17 cellular contexts compared by ENCODE assay signal in the genomic region with DNA sequence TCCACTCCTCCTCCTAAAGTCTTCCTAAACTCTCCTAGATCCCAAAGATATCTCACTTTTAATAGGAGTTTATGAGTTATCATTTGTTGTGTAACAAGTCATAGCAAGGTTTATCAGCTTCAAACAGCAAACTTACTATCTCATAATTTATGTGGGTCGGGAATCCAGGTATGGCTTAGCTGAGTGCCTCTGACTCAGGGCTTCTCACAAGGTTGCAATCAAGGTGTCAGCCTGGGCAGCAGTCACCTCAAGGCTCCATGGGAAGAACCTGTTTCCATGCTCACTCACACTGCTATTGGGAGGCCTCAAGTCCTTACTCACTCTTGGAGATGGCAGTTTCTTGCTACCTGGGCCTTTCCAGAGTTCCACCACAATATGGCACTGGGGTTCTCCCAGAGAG.
DNase-seq lines count a peak whose midpoint lies in the region; ATAC-seq and TF ChIP-seq lines count a peak whose summit lies in the region.
"Had no signal": no experiment of that assay in that cellular context is flagged by ENCODE, and none has a peak within 500 bp of the region (broad histone marks: within the 10 kb centered on the region; RNA-seq: fewer than 3 reads in every experiment).

No MANE protein-coding gene starts in this region.

- intact Hi-C loops in mammary epithelial cell (cut with micrococcal nuclease), result no loop called here
- intact Hi-C loops in MCF 10A (cut with micrococcal nuclease), result no loop called here
- intact Hi-C loops in aorta (cut with DNase I), result no loop called here

- H3K27ac Mint-ChIP-seq in MCF 10A (ENCODE audit: low read depth, unreplicated experiment), result no peak overlapping the region
- H3K27ac Mint-ChIP-seq: B cell; CD4-positive, alpha-beta T cell; CD8-positive, alpha-beta T cell had no signal

- no peaks in the 10 kb centered on the region for H3K79me2 ChIP-seq in mammary epithelial cell (ENCODE audit: insufficient read depth, low read length)

- BruUV-seq in mammary epithelial cell (replicated peaks; lab: Mats Ljungman, UMichigan) (no TSS peak), MCF 10A (replicated peaks; lab: Mats Ljungman, UMichigan) (no TSS peak)

- H3K27me3 ChIP-seq in mammary epithelial cell (ENCODE audit: insufficient read depth, low read length) (no peaks in the 10 kb centered on the region), foreskin keratinocyte (no peaks in the 10 kb centered on the region), aorta (ENCODE audit: control insufficient read depth in 1 of 2, insufficient read depth in 2 of 2, low read length in 1 of 2) (no peaks in the 10 kb centered on the region)

- POLR2A ChIA-PET in MCF 10A (lab: Yijun Ruan, JAX), result no interaction called here

- no peak overlapping the region for H2AFZ ChIP-seq in mammary epithelial cell (ENCODE audit: low read depth, low read length)

- WGBS in mammary epithelial cell (ENCODE audit: low coverage, missing lambda C conversion rate), result 88% methylated on average over 1 of the region's 1 CpG
- 89 to 95% methylated on average over 1 of the region's 1 CpG for WGBS in aorta, 2 donors

- H3K27ac ChIP-seq in mammary epithelial cell (ENCODE audit: insufficient read depth, low read depth, low read length) (no peak overlapping the region), foreskin keratinocyte (no peak overlapping the region), aorta (ENCODE audit: low read depth in 1 of 2, low read length in 2 of 2) (no peak overlapping the region)
- H3K27ac ChIP-seq: 22Rv1; A549; BLaER1 treated with 17β-estradiol and CSF1 and Interleukin-3, amounts not matched to agents 10 nM and 100 nM; C4-2B had no signal

- no peaks in the 10 kb centered on the region for H3K27me3 Mint-ChIP-seq in MCF 10A (ENCODE audit: insufficient read depth, unreplicated experiment)
- H3K27me3 Mint-ChIP-seq: B cell; CD4-positive, alpha-beta T cell had no signal

- ATAC-seq in foreskin keratinocyte (peak; percentile 62), HG02798 (IDR thresholded peaks at IDR 0.05; ENCODE audit: poor library complexity, unreplicated experiment) (no peak), aorta (ENCODE audit: low FRiP score) (no peak)
- ATAC-seq: A549; CD8-positive, alpha-beta T cell had no signal

- no peaks in the 10 kb centered on the region for H3K4me1 ChIP-seq in mammary epithelial cell (ENCODE audit: insufficient read depth, low read length)
- no peaks in the 10 kb centered on the region for H3K4me1 ChIP-seq in foreskin keratinocyte
- H3K4me1 ChIP-seq in aorta (ENCODE audit: control insufficient read depth in 1 of 2, insufficient read depth in 2 of 2, low read length in 2 of 2), result no peaks in the 10 kb centered on the region
- H3K4me1 ChIP-seq: A549; BLaER1 treated with 17β-estradiol and CSF1 and Interleukin-3, amounts not matched to agents 10 nM and 100 nM; Caco-2 had no signal

- no peaks in the 10 kb centered on the region for H3K36me3 ChIP-seq in mammary epithelial cell (ENCODE audit: insufficient read depth, low read length)
- H3K36me3 ChIP-seq in aorta (ENCODE audit: control insufficient read depth in 1 of 2, insufficient read depth in 2 of 2, low read length in 1 of 2), result no peaks in the 10 kb centered on the region
- H3K36me3 ChIP-seq: BLaER1 treated with 17β-estradiol and CSF1 and Interleukin-3, amounts not matched to agents 10 nM and 100 nM had no signal

- H3K4me1 Mint-ChIP-seq in MCF 10A (ENCODE audit: insufficient read depth, unreplicated experiment), result peaks cover 8% of the 10 kb centered on the region
- H3K4me1 Mint-ChIP-seq: B cell had no signal

- H3K4me3 ChIP-seq in mammary epithelial cell (replicated peaks in 1 of 3; ENCODE audit: insufficient read depth in 1 of 3, low read depth in 2 of 3, low read length in 3 of 3), result no peak overlapping the region
- no peak overlapping the region for H3K4me3 ChIP-seq in aorta (ENCODE audit: low read length in 2 of 2)
- H3K4me3 ChIP-seq: A549; BLaER1 treated with 17β-estradiol and CSF1 and Interleukin-3, amounts not matched to agents 10 nM and 100 nM had no signal

- in situ Hi-C loops in mammary epithelial cell (cut with MboI; ENCODE audit: low sequenced_read_pairs in 2 of 2), result no loop called here

- no peaks in the 10 kb centered on the region for H4K20me1 ChIP-seq in mammary epithelial cell (ENCODE audit: insufficient read depth, low read length)
- H4K20me1 ChIP-seq: BLaER1 treated with 17β-estradiol and CSF1 and Interleukin-3, amounts not matched to agents 10 nM and 100 nM had no signal

- TF ChIP-seq CTCF in mammary epithelial cell (conservative IDR thresholded peaks at IDR 0.05 in 1 of 2, IDR thresholded peaks at IDR 0.05 in 1 of 2; ENCODE audit: extremely low read depth in 1 of 2, insufficient read depth in 1 of 2, low read depth in 1 of 2, low read length in 2 of 2) (no peak), MCF 10A (IDR thresholded peaks at IDR 0.05; ENCODE audit: unreplicated experiment) (no peak), foreskin keratinocyte (conservative IDR thresholded peaks at IDR 0.05) (no peak)

- H3K9me3 ChIP-seq in mammary epithelial cell (replicated peaks; ENCODE audit: insufficient read depth, low read length), result no peaks in the 10 kb centered on the region
- H3K9me3 ChIP-seq in aorta (ENCODE audit: control insufficient read depth, low read length), result no peaks in the 10 kb centered on the region
- H3K9me3 ChIP-seq: A549; BLaER1 treated with 17β-estradiol and CSF1 and Interleukin-3, amounts not matched to agents 10 nM and 100 nM; Caco-2 had no signal

- H3K36me3 Mint-ChIP-seq in MCF 10A (ENCODE audit: insufficient read depth, unreplicated experiment), result no peaks in the 10 kb centered on the region
- H3K36me3 Mint-ChIP-seq: CD8-positive, alpha-beta T cell had no signal

- dilution Hi-C loops in mammary epithelial cell (cut with HindIII; ENCODE audit: low sequenced_read_pairs), result no loop called here

- CTCF ChIA-PET in mammary epithelial cell (lab: Charles Lee; ENCODE audit: low non-redundant PET), result no interaction called here
- CTCF ChIA-PET in MCF 10A (lab: Yijun Ruan, JAX), result no interaction called here

- DNase-seq in mammary epithelial cell (peak; percentile 36), MCF 10A (ENCODE audit: unreplicated experiment) (no peak), foreskin keratinocyte (no peak), aorta (no peak)
- DNase-seq: AML-193; Caco-2; Calu3; CD4-positive, alpha-beta T cell; CD8-positive, alpha-beta T cell; DMS79 treated with DMSO at 0.1 percent for 48 hours; GF-D8 had no signal

- H3K4me3 Mint-ChIP-seq in MCF 10A (ENCODE audit: unreplicated experiment), result no peak overlapping the region
- H3K4me3 Mint-ChIP-seq: B cell; CD4-positive, alpha-beta T cell; CD8-positive, alpha-beta T cell had no signal

- no peak overlapping the region for H3K4me2 ChIP-seq in mammary epithelial cell (ENCODE audit: insufficient read depth, low read depth, low read length)
- H3K4me2 ChIP-seq: A549; BLaER1 treated with 17β-estradiol and CSF1 and Interleukin-3, amounts not matched to agents 10 nM and 100 nM had no signal

- H3K9ac ChIP-seq in mammary epithelial cell (ENCODE audit: insufficient read depth, low read length), result no peak overlapping the region
- H3K9ac ChIP-seq: BLaER1 treated with 17β-estradiol and CSF1 and Interleukin-3, amounts not matched to agents 10 nM and 100 nM had no signal

- no peaks in the 10 kb centered on the region for H3K9me3 Mint-ChIP-seq in MCF 10A (ENCODE audit: unreplicated experiment)
- H3K9me3 Mint-ChIP-seq: CD4-positive, alpha-beta T cell; CD8-positive, alpha-beta T cell had no signal
